ENCODE assay signal across 27 cellular contexts in genomic region chr17:79127534-79128135, GRCh38.
"Had no signal": no experiment of that assay in that cellular context is flagged by ENCODE, and none has a peak within 500 bp of the region (broad histone marks: within the 10 kb centered on the region; RNA-seq: fewer than 3 reads in every experiment).

No MANE protein-coding gene starts in this region.

- FAIRE-seq: endometrium, islet of Langerhans, keratinocyte had no signal

- H3K9me3 Mint-ChIP-seq: dendritic cell treated with granulocyte-macrophage colony-stimulating factor and Interleukin-4, amounts not matched to agents 40 ng/mL and 50 ng/mL, for 4 days; effector memory CD8-positive, alpha-beta T cell; endodermal cell; mesothelial cell of epicardium had no signal

- H3K4me3 ChIP-seq: colonic mucosa, esophagus squamous epithelium, gastrocnemius medialis, heart right ventricle, left lung, lower lobe of right lung, mucosa of descending colon had no signal

- H3K9me3 ChIP-seq: colonic mucosa, esophagus squamous epithelium, gastrocnemius medialis, heart right ventricle, left lung, lower lobe of right lung, mucosa of descending colon had no signal

- H3K4me1 ChIP-seq: colonic mucosa, esophagus squamous epithelium, gastrocnemius medialis, heart right ventricle, left lung, lower lobe of right lung had no signal

- H3K4me3 Mint-ChIP-seq: dendritic cell treated with granulocyte-macrophage colony-stimulating factor and Interleukin-4, amounts not matched to agents 40 ng/mL and 50 ng/mL, for 4 days; effector memory CD8-positive, alpha-beta T cell; endodermal cell; mesothelial cell of epicardium; naive B cell had no signal

- H3K4me1 Mint-ChIP-seq: endodermal cell, mesothelial cell of epicardium, naive B cell had no signal

- DNase-seq: colonic mucosa; cortex of kidney; effector CD8-positive, alpha-beta T cell; effector memory CD8-positive, alpha-beta T cell; endodermal cell; erythroblast; esophagus squamous epithelium; foreskin fibroblast; foreskin melanocyte; gastrocnemius medialis; glutamatergic neuron; head of caudate nucleus; heart right ventricle; hippocampal formation; left cardiac atrium; left lung; left ventricle myocardium superior; lower lobe of right lung; mesenchymal stem cell; mucosa of descending colon; naive B cell had no signal

- H3K27ac ChIP-seq: colonic mucosa, epithelial cell of prostate, esophagus squamous epithelium, gastrocnemius medialis, heart right ventricle, left lung, lower lobe of right lung had no signal

- H3K36me3 ChIP-seq: colonic mucosa, esophagus squamous epithelium, gastrocnemius medialis, heart right ventricle, left lung, lower lobe of right lung had no signal

- H3K27ac Mint-ChIP-seq: dendritic cell treated with granulocyte-macrophage colony-stimulating factor and Interleukin-4, amounts not matched to agents 40 ng/mL and 50 ng/mL, for 4 days; effector memory CD8-positive, alpha-beta T cell; endodermal cell; mesothelial cell of epicardium had no signal

- H3K36me3 Mint-ChIP-seq: mesothelial cell of epicardium, naive B cell had no signal
